ENCODE assay signal across 2 cellular contexts in genomic region chr12:109962388-109962787, GRCh38.
TF ChIP-seq lines count a peak whose summit lies in the region.

No MANE protein-coding gene starts in this region.

TF ChIP-seq in IMR-90, 13 proteins besides CTCF, POLR2A, EP300 and RAD21:
- no peak for TF ChIP-seq NFE2L2 (IDR thresholded peaks at IDR 0.05; ENCODE audit: low read depth, low read length)
- TF ChIP-seq, protein P1, sequence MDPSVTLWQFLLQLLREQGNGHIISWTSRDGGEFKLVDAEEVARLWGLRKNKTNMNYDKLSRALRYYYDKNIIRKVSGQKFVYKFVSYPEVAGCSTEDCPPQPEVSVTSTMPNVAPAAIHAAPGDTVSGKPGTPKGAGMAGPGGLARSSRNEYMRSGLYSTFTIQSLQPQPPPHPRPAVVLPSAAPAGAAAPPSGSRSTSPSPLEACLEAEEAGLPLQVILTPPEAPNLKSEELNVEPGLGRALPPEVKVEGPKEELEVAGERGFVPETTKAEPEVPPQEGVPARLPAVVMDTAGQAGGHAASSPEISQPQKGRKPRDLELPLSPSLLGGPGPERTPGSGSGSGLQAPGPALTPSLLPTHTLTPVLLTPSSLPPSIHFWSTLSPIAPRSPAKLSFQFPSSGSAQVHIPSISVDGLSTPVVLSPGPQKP (IDR thresholded peaks at IDR 0.05; ENCODE audit: borderline replicate concordance, low read depth, low read length) = no peak
- TF ChIP-seq FOS (IDR thresholded peaks at IDR 0.05; ENCODE audit: low read depth, low read length) = no peak
- no peak for TF ChIP-seq CEBPB (IDR thresholded peaks at IDR 0.05; ENCODE audit: low read depth, low read length)
- no peak for TF ChIP-seq SMC3 (IDR thresholded peaks at IDR 0.05; ENCODE audit: low read depth, low read length)
- no peak for TF ChIP-seq RFX5 (IDR thresholded peaks at IDR 0.05; ENCODE audit: low read depth, low read length)
- TF ChIP-seq BHLHE40 (IDR thresholded peaks at IDR 0.05; ENCODE audit: low read depth, low read length) = no peak
- no peak for TF ChIP-seq MAFK (IDR thresholded peaks at IDR 0.05; ENCODE audit: low read depth, low read length)
- TF ChIP-seq MXI1 (IDR thresholded peaks at IDR 0.05; ENCODE audit: borderline replicate concordance, low read depth, low read length) = no peak
- TF ChIP-seq MAZ (IDR thresholded peaks at IDR 0.05; ENCODE audit: borderline replicate concordance, low read depth, low read length) = no peak
- TF ChIP-seq CHD1 (IDR thresholded peaks at IDR 0.05; ENCODE audit: low read depth, low read length) = no peak
- TF ChIP-seq USF2 (IDR thresholded peaks at IDR 0.05; ENCODE audit: low read depth, low read length) = no peak
- TF ChIP-seq RCOR1 (IDR thresholded peaks at IDR 0.05; ENCODE audit: insufficient replicate concordance, low read length) = no peak

TF ChIP-seq in WTC11, 78 proteins besides CTCF, POLR2A, EP300 and RAD21:
- no peak for TF ChIP-seq ZNF281 (CRISPR knock-in tag; IDR thresholded peaks at IDR 0.05)
- TF ChIP-seq, protein P2, sequence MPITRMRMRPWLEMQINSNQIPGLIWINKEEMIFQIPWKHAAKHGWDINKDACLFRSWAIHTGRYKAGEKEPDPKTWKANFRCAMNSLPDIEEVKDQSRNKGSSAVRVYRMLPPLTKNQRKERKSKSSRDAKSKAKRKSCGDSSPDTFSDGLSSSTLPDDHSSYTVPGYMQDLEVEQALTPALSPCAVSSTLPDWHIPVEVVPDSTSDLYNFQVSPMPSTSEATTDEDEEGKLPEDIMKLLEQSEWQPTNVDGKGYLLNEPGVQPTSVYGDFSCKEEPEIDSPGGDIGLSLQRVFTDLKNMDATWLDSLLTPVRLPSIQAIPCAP (CRISPR knock-in tag; IDR thresholded peaks at IDR 0.05) = no peak
- TF ChIP-seq, protein P3, sequence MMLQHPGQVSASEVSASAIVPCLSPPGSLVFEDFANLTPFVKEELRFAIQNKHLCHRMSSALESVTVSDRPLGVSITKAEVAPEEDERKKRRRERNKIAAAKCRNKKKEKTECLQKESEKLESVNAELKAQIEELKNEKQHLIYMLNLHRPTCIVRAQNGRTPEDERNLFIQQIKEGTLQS (CRISPR knock-in tag; conservative IDR thresholded peaks at IDR 0.05) = no peak
- no peak for TF ChIP-seq USF2 (CRISPR knock-in tag; IDR thresholded peaks at IDR 0.05)
- TF ChIP-seq, protein P4, sequence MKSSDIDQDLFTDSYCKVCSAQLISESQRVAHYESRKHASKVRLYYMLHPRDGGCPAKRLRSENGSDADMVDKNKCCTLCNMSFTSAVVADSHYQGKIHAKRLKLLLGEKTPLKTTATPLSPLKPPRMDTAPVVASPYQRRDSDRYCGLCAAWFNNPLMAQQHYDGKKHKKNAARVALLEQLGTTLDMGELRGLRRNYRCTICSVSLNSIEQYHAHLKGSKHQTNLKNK (CRISPR knock-in tag; IDR thresholded peaks at IDR 0.05) = no peak
- TF ChIP-seq ZNF425 (CRISPR knock-in tag; conservative IDR thresholded peaks at IDR 0.05) = no peak
- TF ChIP-seq TCF7 (CRISPR knock-in tag; IDR thresholded peaks at IDR 0.05; ENCODE audit: low read depth) = no peak
- TF ChIP-seq, protein P5, sequence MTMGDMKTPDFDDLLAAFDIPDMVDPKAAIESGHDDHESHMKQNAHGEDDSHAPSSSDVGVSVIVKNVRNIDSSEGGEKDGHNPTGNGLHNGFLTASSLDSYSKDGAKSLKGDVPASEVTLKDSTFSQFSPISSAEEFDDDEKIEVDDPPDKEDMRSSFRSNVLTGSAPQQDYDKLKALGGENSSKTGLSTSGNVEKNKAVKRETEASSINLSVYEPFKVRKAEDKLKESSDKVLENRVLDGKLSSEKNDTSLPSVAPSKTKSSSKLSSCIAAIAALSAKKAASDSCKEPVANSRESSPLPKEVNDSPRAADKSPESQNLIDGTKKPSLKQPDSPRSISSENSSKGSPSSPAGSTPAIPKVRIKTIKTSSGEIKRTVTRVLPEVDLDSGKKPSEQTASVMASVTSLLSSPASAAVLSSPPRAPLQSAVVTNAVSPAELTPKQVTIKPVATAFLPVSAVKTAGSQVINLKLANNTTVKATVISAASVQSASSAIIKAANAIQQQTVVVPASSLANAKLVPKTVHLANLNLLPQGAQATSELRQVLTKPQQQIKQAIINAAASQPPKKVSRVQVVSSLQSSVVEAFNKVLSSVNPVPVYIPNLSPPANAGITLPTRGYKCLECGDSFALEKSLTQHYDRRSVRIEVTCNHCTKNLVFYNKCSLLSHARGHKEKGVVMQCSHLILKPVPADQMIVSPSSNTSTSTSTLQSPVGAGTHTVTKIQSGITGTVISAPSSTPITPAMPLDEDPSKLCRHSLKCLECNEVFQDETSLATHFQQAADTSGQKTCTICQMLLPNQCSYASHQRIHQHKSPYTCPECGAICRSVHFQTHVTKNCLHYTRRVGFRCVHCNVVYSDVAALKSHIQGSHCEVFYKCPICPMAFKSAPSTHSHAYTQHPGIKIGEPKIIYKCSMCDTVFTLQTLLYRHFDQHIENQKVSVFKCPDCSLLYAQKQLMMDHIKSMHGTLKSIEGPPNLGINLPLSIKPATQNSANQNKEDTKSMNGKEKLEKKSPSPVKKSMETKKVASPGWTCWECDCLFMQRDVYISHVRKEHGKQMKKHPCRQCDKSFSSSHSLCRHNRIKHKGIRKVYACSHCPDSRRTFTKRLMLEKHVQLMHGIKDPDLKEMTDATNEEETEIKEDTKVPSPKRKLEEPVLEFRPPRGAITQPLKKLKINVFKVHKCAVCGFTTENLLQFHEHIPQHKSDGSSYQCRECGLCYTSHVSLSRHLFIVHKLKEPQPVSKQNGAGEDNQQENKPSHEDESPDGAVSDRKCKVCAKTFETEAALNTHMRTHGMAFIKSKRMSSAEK (CRISPR knock-in tag; IDR thresholded peaks at IDR 0.05; ENCODE audit: borderline replicate concordance) = no peak
- TF ChIP-seq NR3C1 (CRISPR knock-in tag; conservative IDR thresholded peaks at IDR 0.05; ENCODE audit: low read depth) = no peak
- TF ChIP-seq, protein P6, sequence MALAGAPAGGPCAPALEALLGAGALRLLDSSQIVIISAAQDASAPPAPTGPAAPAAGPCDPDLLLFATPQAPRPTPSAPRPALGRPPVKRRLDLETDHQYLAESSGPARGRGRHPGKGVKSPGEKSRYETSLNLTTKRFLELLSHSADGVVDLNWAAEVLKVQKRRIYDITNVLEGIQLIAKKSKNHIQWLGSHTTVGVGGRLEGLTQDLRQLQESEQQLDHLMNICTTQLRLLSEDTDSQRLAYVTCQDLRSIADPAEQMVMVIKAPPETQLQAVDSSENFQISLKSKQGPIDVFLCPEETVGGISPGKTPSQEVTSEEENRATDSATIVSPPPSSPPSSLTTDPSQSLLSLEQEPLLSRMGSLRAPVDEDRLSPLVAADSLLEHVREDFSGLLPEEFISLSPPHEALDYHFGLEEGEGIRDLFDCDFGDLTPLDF (CRISPR knock-in tag; IDR thresholded peaks at IDR 0.05) = no peak
- TF ChIP-seq ZNF423 (CRISPR knock-in tag; IDR thresholded peaks at IDR 0.05) = no peak
- TF ChIP-seq ZNF263 (CRISPR knock-in tag; IDR thresholded peaks at IDR 0.05; ENCODE audit: low read depth) = no peak
- TF ChIP-seq ZNF138 (CRISPR knock-in tag; conservative IDR thresholded peaks at IDR 0.05) = no peak
- TF ChIP-seq NFATC4 (CRISPR knock-in tag; IDR thresholded peaks at IDR 0.05) = no peak
- no peak for TF ChIP-seq IRF2 (CRISPR knock-in tag; IDR thresholded peaks at IDR 0.05; ENCODE audit: borderline replicate concordance, low read depth)
- no peak for TF ChIP-seq PRDM15 (CRISPR knock-in tag; IDR thresholded peaks at IDR 0.05)
- TF ChIP-seq CDX4 (CRISPR knock-in tag; IDR thresholded peaks at IDR 0.05; ENCODE audit: borderline replicate concordance) = no peak
- TF ChIP-seq, protein P7, sequence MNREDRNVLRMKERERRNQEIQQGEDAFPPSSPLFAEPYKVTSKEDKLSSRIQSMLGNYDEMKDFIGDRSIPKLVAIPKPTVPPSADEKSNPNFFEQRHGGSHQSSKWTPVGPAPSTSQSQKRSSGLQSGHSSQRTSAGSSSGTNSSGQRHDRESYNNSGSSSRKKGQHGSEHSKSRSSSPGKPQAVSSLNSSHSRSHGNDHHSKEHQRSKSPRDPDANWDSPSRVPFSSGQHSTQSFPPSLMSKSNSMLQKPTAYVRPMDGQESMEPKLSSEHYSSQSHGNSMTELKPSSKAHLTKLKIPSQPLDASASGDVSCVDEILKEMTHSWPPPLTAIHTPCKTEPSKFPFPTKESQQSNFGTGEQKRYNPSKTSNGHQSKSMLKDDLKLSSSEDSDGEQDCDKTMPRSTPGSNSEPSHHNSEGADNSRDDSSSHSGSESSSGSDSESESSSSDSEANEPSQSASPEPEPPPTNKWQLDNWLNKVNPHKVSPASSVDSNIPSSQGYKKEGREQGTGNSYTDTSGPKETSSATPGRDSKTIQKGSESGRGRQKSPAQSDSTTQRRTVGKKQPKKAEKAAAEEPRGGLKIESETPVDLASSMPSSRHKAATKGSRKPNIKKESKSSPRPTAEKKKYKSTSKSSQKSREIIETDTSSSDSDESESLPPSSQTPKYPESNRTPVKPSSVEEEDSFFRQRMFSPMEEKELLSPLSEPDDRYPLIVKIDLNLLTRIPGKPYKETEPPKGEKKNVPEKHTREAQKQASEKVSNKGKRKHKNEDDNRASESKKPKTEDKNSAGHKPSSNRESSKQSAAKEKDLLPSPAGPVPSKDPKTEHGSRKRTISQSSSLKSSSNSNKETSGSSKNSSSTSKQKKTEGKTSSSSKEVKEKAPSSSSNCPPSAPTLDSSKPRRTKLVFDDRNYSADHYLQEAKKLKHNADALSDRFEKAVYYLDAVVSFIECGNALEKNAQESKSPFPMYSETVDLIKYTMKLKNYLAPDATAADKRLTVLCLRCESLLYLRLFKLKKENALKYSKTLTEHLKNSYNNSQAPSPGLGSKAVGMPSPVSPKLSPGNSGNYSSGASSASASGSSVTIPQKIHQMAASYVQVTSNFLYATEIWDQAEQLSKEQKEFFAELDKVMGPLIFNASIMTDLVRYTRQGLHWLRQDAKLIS (CRISPR knock-in tag; IDR thresholded peaks at IDR 0.05; ENCODE audit: borderline replicate concordance) = no peak
- TF ChIP-seq ZNF219 (CRISPR knock-in tag; IDR thresholded peaks at IDR 0.05; ENCODE audit: borderline replicate concordance) = no peak
TF ChIP-seq in WTC11: peak in this region for 0.
